ENCODE assay signal across 20 cellular contexts in the genomic region with DNA sequence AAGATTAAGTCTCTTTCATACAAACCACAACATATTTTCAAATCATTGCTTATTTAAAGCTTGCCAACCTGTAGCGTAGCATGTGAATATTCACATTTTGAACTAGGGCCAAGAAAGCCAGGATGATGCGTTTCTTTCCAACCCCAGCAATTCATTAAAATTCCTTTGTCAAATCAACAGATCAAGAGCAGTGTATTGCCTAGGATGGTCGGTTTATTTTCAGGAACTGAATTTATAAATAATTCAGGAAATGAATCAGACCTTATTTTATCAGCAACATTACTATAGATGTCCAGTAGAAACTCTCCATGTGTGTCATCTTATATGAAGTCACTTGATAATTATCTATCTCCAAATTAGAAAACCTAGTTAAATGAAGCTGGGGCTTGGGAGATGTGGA. TPM values are rescaled to one million over a fixed set of nuclear protein-coding genes. Genes with fewer than 3 reads are reported as not detected.
A peak's percentile ranks its signal among the peaks of the same experiment; 100 is the strongest.
DNase-seq lines count a peak whose midpoint lies in the region; FAIRE-seq and TF ChIP-seq lines count a peak whose summit lies in the region.
"Had no signal": no experiment of that assay in that cellular context is flagged by ENCODE, and none has a peak within 500 bp of the region (broad histone marks: within the 10 kb centered on the region; RNA-seq: fewer than 3 reads in every experiment).

No MANE protein-coding gene starts in this region.

- H3K27me3 ChIP-seq in astrocyte (ENCODE audit: insufficient read depth, low read length) = no peaks in the 10 kb centered on the region
- no peaks in the 10 kb centered on the region for H3K27me3 ChIP-seq in CD8-positive, alpha-beta memory T cell (ENCODE audit: insufficient read depth, low read length, poor library complexity, severe bottlenecking)
- H3K27me3 ChIP-seq: heart right ventricle had no signal

- H3K79me2 ChIP-seq in astrocyte (ENCODE audit: insufficient read depth, low read length) = no peaks in the 10 kb centered on the region

- no peaks in the 10 kb centered on the region for H4K20me1 ChIP-seq in astrocyte (ENCODE audit: insufficient read depth, low read length)

- H3K27ac Mint-ChIP-seq in astrocyte (ENCODE audit: unreplicated experiment) = no peak overlapping the region
- H3K27ac Mint-ChIP-seq in CD8-positive, alpha-beta memory T cell = no peak overlapping the region
- H3K27ac Mint-ChIP-seq: activated T-cell treated with anti-CD3 and anti-CD28 coated beads, Interleukin-2, amount 50 U/mL, for 72 hours; progenitor cell of endocrine pancreas; T-helper 17 cell had no signal

- H3K36me3 Mint-ChIP-seq in astrocyte (ENCODE audit: low read depth, unreplicated experiment) = no peaks in the 10 kb centered on the region
- peaks cover 0 to 4% (median 0%) of the 10 kb centered on the region in 3 donors for H3K36me3 Mint-ChIP-seq in CD8-positive, alpha-beta memory T cell

- peak overlapping the region; percentile 26 for H3K27ac ChIP-seq in astrocyte (ENCODE audit: low read depth, low read length)
- H3K27ac ChIP-seq in CD8-positive, alpha-beta memory T cell (ENCODE audit: low read depth, low read length) = no peak overlapping the region
- H3K27ac ChIP-seq: heart right ventricle, thoracic aorta had no signal

- H3K4me3 Mint-ChIP-seq in astrocyte (ENCODE audit: unreplicated experiment) = no peak overlapping the region
- H3K4me3 Mint-ChIP-seq in CD8-positive, alpha-beta memory T cell = no peak overlapping the region
- H3K4me3 Mint-ChIP-seq: activated T-cell treated with anti-CD3 and anti-CD28 coated beads, Interleukin-2, amount 50 U/mL, for 72 hours; T-helper 17 cell had no signal

- H3K9ac ChIP-seq in astrocyte (ENCODE audit: low read length) = no peak overlapping the region

- no peaks in the 10 kb centered on the region for H3K36me3 ChIP-seq in astrocyte (ENCODE audit: insufficient read depth, low read length)
- H3K36me3 ChIP-seq in CD8-positive, alpha-beta memory T cell (ENCODE audit: insufficient read depth, low read length) = no peaks in the 10 kb centered on the region
- H3K36me3 ChIP-seq: heart right ventricle, thoracic aorta had no signal

- H2AFZ ChIP-seq in astrocyte (ENCODE audit: low read depth, low read length) = no peak overlapping the region

- TF ChIP-seq CTCF in astrocyte (IDR thresholded peaks at IDR 0.05; ENCODE audit: insufficient read depth, low read depth, low read length) = no peak

- H3K4me1 Mint-ChIP-seq in astrocyte (ENCODE audit: low read depth, unreplicated experiment) = peaks cover 5% of the 10 kb centered on the region
- peaks cover 3 to 7% (median 6%) of the 10 kb centered on the region in 3 donors for H3K4me1 Mint-ChIP-seq in CD8-positive, alpha-beta memory T cell
- H3K4me1 Mint-ChIP-seq: T-helper 17 cell had no signal

- H3K4me3 ChIP-seq in astrocyte (ENCODE audit: insufficient read depth, low read depth, low read length) = no peak overlapping the region
- H3K4me3 ChIP-seq in CD8-positive, alpha-beta memory T cell (ENCODE audit: low read length) = no peak overlapping the region
- H3K4me3 ChIP-seq: heart right ventricle, thoracic aorta had no signal

- H3K4me2 ChIP-seq in astrocyte (ENCODE audit: low read length) = peak overlapping the region; percentile 15

- POLR2A ChIA-PET in CD8-positive, alpha-beta memory T cell (lab: Charles Lee) = no interaction called here

- CTCF ChIA-PET in CD8-positive, alpha-beta memory T cell (lab: Charles Lee) = no interaction called here

- peaks cover 11% of the 10 kb centered on the region for H3K4me1 ChIP-seq in astrocyte (ENCODE audit: insufficient read depth, low read length)
- no peaks in the 10 kb centered on the region for H3K4me1 ChIP-seq in CD8-positive, alpha-beta memory T cell (ENCODE audit: insufficient read depth, low read length)

- H3K27me3 Mint-ChIP-seq in astrocyte (ENCODE audit: low read depth, unreplicated experiment) = no peaks in the 10 kb centered on the region
- no peaks in the 10 kb centered on the region for H3K27me3 Mint-ChIP-seq in CD8-positive, alpha-beta memory T cell
- H3K27me3 Mint-ChIP-seq: progenitor cell of endocrine pancreas had no signal

- FAIRE-seq in astrocyte (lab: Jason Lieb, UNC) = peak; percentile 64

- no peaks in the 10 kb centered on the region for H3K9me3 ChIP-seq in astrocyte (ENCODE audit: insufficient read depth, low read depth, low read length)
- H3K9me3 ChIP-seq in CD8-positive, alpha-beta memory T cell (ENCODE audit: low read length) = no peaks in the 10 kb centered on the region
- H3K9me3 ChIP-seq: heart right ventricle, thoracic aorta had no signal

- DNase-seq in AG08396 (ENCODE audit: low spot score) (peak; percentile 53), HCEC 1CT (peak; percentile 59), astrocyte (ENCODE audit: low read depth) (peak; percentile 87), glomerular visceral epithelial cell (ENCODE audit: extremely low spot score) (peak; percentile 47), NCI-H69 (lab: John Stamatoyannopoulos, UW) (no peak), NCI-H2196 (lab: John Stamatoyannopoulos, UW; ENCODE audit: unreplicated experiment) (no peak), OCI-M1 (lab: John Stamatoyannopoulos, UW) (no peak)
- DNase-seq in CD8-positive, alpha-beta memory T cell = no peak
- DNase-seq: activated CD4-positive, alpha-beta T cell treated with anti-CD3 and anti-CD28 coated beads, Interleukin-2, amount 50 U/mL, for 1 hour; activated T-cell treated with anti-CD3 and anti-CD28 coated beads, Interleukin-2, amount 50 U/mL, for 72 hours; GOT3; heart right ventricle; KBM-7; left cardiac atrium; NCI-H187; NCI-H524; RPMI8226; T-helper 17 cell had no signal

- peaks cover 3% of the 10 kb centered on the region for H3K9me3 Mint-ChIP-seq in astrocyte (ENCODE audit: unreplicated experiment)
- peaks cover 0 to 2% (median 0%) of the 10 kb centered on the region in 5 donors for H3K9me3 Mint-ChIP-seq in CD8-positive, alpha-beta memory T cell

RNA-seq across cellular contexts. Expression of a gene that starts 13.2 kb away (rescaled TPM):
- total RNA-seq in astrocyte = 8.9 and 9.8 TPM in 2 replicates
- 10 to 100 TPM; 33.5 to 35.0 TPM for total RNA-seq in CD8-positive, alpha-beta memory T cell
- 12.8 TPM for polyA plus RNA-seq in CD8-positive, alpha-beta memory T cell

RNA-seq across cellular contexts. Expression of a gene that starts 48.7 kb away (rescaled TPM):
- 32.4 and 37.5 TPM in 2 replicates for total RNA-seq in astrocyte
- 10 to 100 TPM; 68.6 to 69.3 TPM for total RNA-seq in CD8-positive, alpha-beta memory T cell
- polyA plus RNA-seq in CD8-positive, alpha-beta memory T cell = 5.4 TPM

Comparison
In these comparisons a context has a peak if more than half of its experiments do, and no peak if none do; other contexts are left out.
1. DNase-seq: peak in AG08396 (single experiment), HCEC 1CT (single experiment), astrocyte (single experiment) and glomerular visceral epithelial cell (single experiment); none in NCI-H69 (single experiment), NCI-H2196 (single experiment), OCI-M1 (single experiment) and CD8-positive, alpha-beta memory T cell (0 of 5).